8 cellular contexts compared by ENCODE assay signal in the genomic region with DNA sequence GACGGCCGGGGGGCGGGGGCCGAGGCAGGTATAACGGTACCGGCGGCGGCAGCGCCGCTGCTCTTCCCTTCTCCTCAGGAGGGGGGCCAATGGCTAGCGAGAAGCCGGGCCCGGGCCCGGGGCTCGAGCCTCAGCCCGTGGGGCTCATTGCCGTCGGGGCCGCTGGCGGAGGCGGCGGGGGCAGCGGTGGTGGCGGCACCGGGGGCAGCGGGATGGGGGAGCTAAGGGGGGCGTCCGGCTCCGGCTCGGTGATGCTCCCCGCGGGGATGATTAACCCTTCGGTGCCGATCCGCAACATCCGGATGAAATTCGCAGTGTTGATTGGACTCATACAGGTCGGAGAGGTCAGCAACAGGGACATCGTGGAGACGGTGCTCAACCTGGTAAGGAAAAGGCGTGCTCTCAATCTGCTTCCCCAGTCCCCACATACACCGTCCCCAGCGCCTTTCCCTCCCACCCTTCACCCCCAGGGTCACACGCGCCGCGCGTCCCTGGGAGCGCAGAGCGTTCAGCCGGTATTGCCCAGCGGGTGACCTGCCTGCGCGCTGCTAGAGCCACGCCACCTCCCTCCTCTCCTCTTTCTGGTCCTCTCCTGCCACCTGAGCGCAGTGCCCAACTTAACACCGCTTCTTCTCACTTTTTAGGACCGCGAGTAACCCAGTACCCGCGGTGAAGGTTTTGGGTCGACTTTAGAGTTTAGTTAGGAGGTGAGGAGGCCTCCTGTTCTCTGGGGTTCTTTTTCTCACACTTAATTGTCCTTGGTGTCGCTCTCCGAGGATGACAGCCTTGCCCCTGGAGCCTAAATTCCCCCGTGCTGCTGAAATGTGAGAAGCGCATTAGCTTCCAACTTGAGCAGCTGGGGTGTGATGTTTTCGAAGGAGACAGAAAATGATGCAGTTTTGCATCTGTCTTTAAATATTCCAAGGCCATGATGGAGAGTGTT. TPM values are rescaled to one million over a fixed set of nuclear protein-coding genes. Genes with fewer than 3 reads are reported as not detected.
DNase-seq lines count a peak whose midpoint lies in the region; ATAC-seq and TF ChIP-seq lines count a peak whose summit lies in the region.

No MANE protein-coding gene starts in this region.

- peak overlapping the region; percentile 60 for H3K4me2 ChIP-seq in GM23248 (ENCODE audit: unreplicated experiment)

- H3K9ac ChIP-seq in GM23248: peak overlapping the region; percentile 53

- no peaks in the 10 kb centered on the region for H3F3A ChIP-seq in GM23248 (ENCODE audit: insufficient read depth)

- no peak overlapping the region for H3K27ac ChIP-seq in GM23248
- peak overlapping the region; percentile 87 for H3K27ac ChIP-seq in right cardiac atrium (ENCODE audit: low read length)
- H3K27ac ChIP-seq in psoas muscle: peak overlapping the region; percentile 77
- H3K27ac ChIP-seq in RWPE1: no peak overlapping the region

- H3K36me3 Mint-ChIP-seq in activated naive CD8-positive, alpha-beta T cell treated with anti-CD3 and anti-CD28 coated beads, Interleukin-2, amount 50 U/mL, for 24 hours (ENCODE audit: low read depth): no peaks in the 10 kb centered on the region

- ATAC-seq in activated naive CD8-positive, alpha-beta T cell treated with anti-CD3 and anti-CD28 coated beads, Interleukin-2, amount 50 U/mL, for 24 hours: peak; percentile 45
- ATAC-seq in right cardiac atrium (peak; percentile 57 to 65), psoas muscle (peak; percentile 33 to 53 (median 50))

- peaks cover 40% of the 10 kb centered on the region for H3K27me3 Mint-ChIP-seq in activated naive CD8-positive, alpha-beta T cell treated with anti-CD3 and anti-CD28 coated beads, Interleukin-2, amount 50 U/mL, for 24 hours

- peak overlapping the region; percentile 70 for H3K27ac Mint-ChIP-seq in activated naive CD8-positive, alpha-beta T cell treated with anti-CD3 and anti-CD28 coated beads, Interleukin-2, amount 50 U/mL, for 24 hours

- 0 out of 2 replicates have a peak, but pooled peaks cover 4% of the 10 kb centered on the region for H4K20me1 ChIP-seq in GM23248 (ENCODE audit: insufficient read depth)

- no peaks in the 10 kb centered on the region for H3K9me2 ChIP-seq in GM23248 (ENCODE audit: insufficient read depth)

- DNase-seq in ELR (ENCODE audit: low read depth): peak; percentile 32
- peak; percentile 36 for DNase-seq in GM23248
- DNase-seq in NCI-H2107 treated with DMSO at 0.1 percent for 48 hours (lab: John Stamatoyannopoulos, UW; ENCODE audit: unreplicated experiment): peak; percentile 53
- peak; percentile 12 for DNase-seq in activated naive CD8-positive, alpha-beta T cell treated with anti-CD3 and anti-CD28 coated beads, Interleukin-2, amount 50 U/mL, for 24 hours
- DNase-seq in right cardiac atrium: peak; percentile 15 to 63 (median 61)
- peak; percentile 18 to 54 for DNase-seq in psoas muscle
- no peak for DNase-seq in RWPE1 (ENCODE audit: low spot score)
- DNase-seq in NCI-H446 (lab: John Stamatoyannopoulos, UW): no peak

- 4% methylated on average over 32 to 51 of the region's 67 CpGs for WGBS in GM23248 (ENCODE audit: low coverage in 1 of 2, low lambda C conversion rate in 2 of 2, missing lambda C conversion rate in 2 of 2), 2 experiments
- 1% methylated on average over 67 of the region's 67 CpGs for WGBS in right cardiac atrium
- 1 to 3% (median 2%) methylated on average over 45 to 67 of the region's 67 CpGs for WGBS in psoas muscle, 3 donors

- no peaks in the 10 kb centered on the region for H3K9me3 Mint-ChIP-seq in activated naive CD8-positive, alpha-beta T cell treated with anti-CD3 and anti-CD28 coated beads, Interleukin-2, amount 50 U/mL, for 24 hours

- H3K4me1 Mint-ChIP-seq in activated naive CD8-positive, alpha-beta T cell treated with anti-CD3 and anti-CD28 coated beads, Interleukin-2, amount 50 U/mL, for 24 hours: peaks cover 24% of the 10 kb centered on the region

- H3K36me3 ChIP-seq in GM23248 (ENCODE audit: low read depth) (no peaks in the 10 kb centered on the region), psoas muscle (ENCODE audit: insufficient read depth in 1 of 2, low read depth in 1 of 2) (no peaks in the 10 kb centered on the region)

- no peak for TF ChIP-seq CTCF in psoas muscle (IDR thresholded peaks at IDR 0.05)
- TF ChIP-seq CTCF in RWPE1 (conservative IDR thresholded peaks at IDR 0.05; ENCODE audit: low read depth): no peak

- intact Hi-C loops in right cardiac atrium (cut with DNase I) (no loop called here), psoas muscle (cut with DNase I) (loop anchor here in 1 of 2 donors (10.0 kb wide), 1 partner anchor 212 kb away; no protein-coding TSS in a partner anchor)

- POLR2A ChIA-PET in RWPE1 (lab: Yijun Ruan, JAX; ENCODE audit: low non-redundant PET): no interaction called here

- H3K4me3 ChIP-seq in GM23248 (peak overlapping the region; percentile 83), right cardiac atrium (ENCODE audit: low read length) (peak overlapping the region; percentile 86), psoas muscle (peak overlapping the region; percentile 90)

- peak overlapping the region; percentile 84 for H2AFZ ChIP-seq in GM23248

- no peaks in the 10 kb centered on the region for H3K9me3 ChIP-seq in GM23248 (ENCODE audit: low read depth)
- H3K9me3 ChIP-seq in right cardiac atrium (ENCODE audit: control insufficient read depth, low read length): no peaks in the 10 kb centered on the region
- H3K9me3 ChIP-seq in psoas muscle: no peaks in the 10 kb centered on the region

- H3K4me3 Mint-ChIP-seq in activated naive CD8-positive, alpha-beta T cell treated with anti-CD3 and anti-CD28 coated beads, Interleukin-2, amount 50 U/mL, for 24 hours: peak overlapping the region; percentile 77

- H3K4me1 ChIP-seq in GM23248 (ENCODE audit: insufficient read depth) (no peaks in the 10 kb centered on the region), right cardiac atrium (ENCODE audit: control insufficient read depth, insufficient read depth, low read length) (no peaks in the 10 kb centered on the region), psoas muscle (peaks cover 17% of the 10 kb centered on the region)

- H3K79me2 ChIP-seq in GM23248 (ENCODE audit: insufficient read depth): no peaks in the 10 kb centered on the region

- CTCF ChIA-PET in RWPE1 (lab: Yijun Ruan, JAX): no interaction called here

- in situ Hi-C loops in GM23248 (cut with MboI): no loop called here

- H3K27me3 ChIP-seq in GM23248 (replicated peaks; ENCODE audit: insufficient read depth) (0 out of 2 replicates have a peak, but pooled peaks cover 4% of the 10 kb centered on the region), right cardiac atrium (ENCODE audit: control insufficient read depth, insufficient read depth) (no peaks in the 10 kb centered on the region), psoas muscle (ENCODE audit: insufficient read depth in 3 of 3, low read length in 2 of 3) (no peaks in the 10 kb centered on the region)

RNA-seq across cellular contexts. Expression of a gene that starts 0.9 kb away (rescaled TPM):
- total RNA-seq in GM23248 (2014; rRNA removed; shearing (Covaris generic)): 3.7 and 5.7 TPM in 2 replicates
- polyA plus RNA-seq in GM23248 (2016; fragmentation: Nextera tagmentation; extraction: Ambion mirVana) (1.8 and 1.9 TPM in 2 replicates), right cardiac atrium (8.1 TPM), psoas muscle (1 to 10 TPM in 2 of 3 donors, under 1 TPM in 1; 0.99 to 1.5 (median 1.3) TPM)
- total RNA-seq in right cardiac atrium (10 to 100 TPM; 16.4 to 20.7 (median 20.1) TPM), psoas muscle (1 to 10 TPM; 1.2 to 5.3 (median 4.7) TPM)

Comparison
In these comparisons a context has a peak if more than half of its experiments do, and no peak if none do; other contexts are left out.
1. DNase-seq: peak in ELR (single experiment), GM23248 (single experiment), NCI-H2107 treated with DMSO at 0.1 percent for 48 hours (single experiment), activated naive CD8-positive, alpha-beta T cell treated with anti-CD3 and anti-CD28 coated beads, Interleukin-2, amount 50 U/mL, for 24 hours (single experiment), right cardiac atrium (3 of 3) and psoas muscle (2 of 2); none in RWPE1 (single experiment) and NCI-H446 (0 of 2).
2. H3K27ac ChIP-seq: peak in right cardiac atrium (single experiment) and psoas muscle (single experiment); none in GM23248 (single experiment) and RWPE1 (single experiment).
3. Peak in every context shown above with its lines, with median percentiles within 50 percentile points of each other: H3K4me3 ChIP-seq and ATAC-seq.